ENCODE assay signal across 12 cellular contexts in genomic region chr19:3073159-3073563, GRCh38. TPM values are rescaled to one million over a fixed set of nuclear protein-coding genes. Genes with fewer than 3 reads are reported as not detected.
A peak's percentile ranks its signal among the peaks of the same experiment; 100 is the strongest.
DNase-seq lines count a peak whose midpoint lies in the region; ATAC-seq and TF ChIP-seq lines count a peak whose summit lies in the region.
"Had no signal": no experiment of that assay in that cellular context is flagged by ENCODE, and none has a peak within 500 bp of the region (broad histone marks: within the 10 kb centered on the region; RNA-seq: fewer than 3 reads in every experiment).

No MANE protein-coding gene starts in this region.

- H3K27ac Mint-ChIP-seq in activated naive CD4-positive, alpha-beta T cell treated with anti-CD3 and anti-CD28 coated beads, Interleukin-2, amount 50 U/mL, for 72 hours, result no peak overlapping the region
- H3K27ac Mint-ChIP-seq: activated CD4-positive, alpha-beta T cell treated with anti-CD3 and anti-CD28 coated beads, Interleukin-2, amount 10 ng/mL, durations not matched to agents 24 days and 14 days had no signal

- H3K27ac ChIP-seq in right atrium auricular region (no peak overlapping the region), upper lobe of left lung (peak overlapping the region in 1 of 4 donors; percentile 22)
- H3K27ac ChIP-seq: BLaER1 treated with 17β-estradiol and CSF1 and Interleukin-3, amounts not matched to agents 10 nM and 100 nM; KMS-11 had no signal

- TF ChIP-seq POLR2A in upper lobe of left lung (IDR thresholded peaks at IDR 0.05), result no peak

- H3K4me3 ChIP-seq in right atrium auricular region (no peak overlapping the region), upper lobe of left lung (no peak overlapping the region)
- H3K4me3 ChIP-seq: BLaER1 treated with 17β-estradiol and CSF1 and Interleukin-3, amounts not matched to agents 10 nM and 100 nM had no signal

- H3K27me3 ChIP-seq in right atrium auricular region, result no peaks in the 10 kb centered on the region
- no peaks in the 10 kb centered on the region for H3K27me3 ChIP-seq in upper lobe of left lung

- ATAC-seq in Right ventricle myocardium superior (ENCODE audit: poor library complexity), result peak; percentile 82
- peak; percentile 41 to 52 for ATAC-seq in upper lobe of left lung (ENCODE audit: low FRiP score in 2 of 2)
- ATAC-seq in GM19467 (IDR thresholded peaks at IDR 0.05; ENCODE audit: unreplicated experiment), result no peak
- no peak for ATAC-seq in activated naive CD4-positive, alpha-beta T cell treated with anti-CD3 and anti-CD28 coated beads, Interleukin-2, amount 50 U/mL, for 72 hours

- DNase-seq in Right ventricle myocardium superior (no peak), right atrium auricular region (ENCODE audit: low spot score) (no peak), NCI-H82 (lab: John Stamatoyannopoulos, UW) (peak; percentile 97), fibroblast of peridontal ligament (ENCODE audit: extremely low read depth) (peak; percentile 65), upper lobe of left lung (no peak), pons (ENCODE audit: low spot score) (no peak)
- DNase-seq in activated naive CD4-positive, alpha-beta T cell treated with anti-CD3 and anti-CD28 coated beads, Interleukin-2, amount 50 U/mL, for 72 hours (ENCODE audit: low spot score in 2 of 2), result no peak
- DNase-seq: activated CD4-positive, alpha-beta T cell treated with anti-CD3 and anti-CD28 coated beads, Interleukin-2, amount 10 ng/mL, durations not matched to agents 24 days and 14 days; occipital lobe had no signal

- WGBS in upper lobe of left lung, 2 donors, result 36 to 55% methylated on average over 3 of the region's 3 CpGs

- H3K4me1 ChIP-seq in right atrium auricular region, result peaks cover 0 to 8% of the 10 kb centered on the region in 2 donors
- peaks cover 4 to 11% (median 7%) of the 10 kb centered on the region in 4 donors for H3K4me1 ChIP-seq in upper lobe of left lung

- TF ChIP-seq CTCF in right atrium auricular region (IDR thresholded peaks at IDR 0.05) (no peak), upper lobe of left lung (IDR thresholded peaks at IDR 0.05) (no peak)

- H3K9me3 Mint-ChIP-seq in activated naive CD4-positive, alpha-beta T cell treated with anti-CD3 and anti-CD28 coated beads, Interleukin-2, amount 50 U/mL, for 72 hours, result no peaks in the 10 kb centered on the region
- H3K9me3 Mint-ChIP-seq: activated CD4-positive, alpha-beta T cell treated with anti-CD3 and anti-CD28 coated beads, Interleukin-2, amount 10 ng/mL, durations not matched to agents 24 days and 14 days had no signal

- no peaks in the 10 kb centered on the region for H3K36me3 ChIP-seq in right atrium auricular region
- H3K36me3 ChIP-seq in upper lobe of left lung, result no peaks in the 10 kb centered on the region
- H3K36me3 ChIP-seq: BLaER1 treated with 17β-estradiol and CSF1 and Interleukin-3, amounts not matched to agents 10 nM and 100 nM had no signal

- no peak for TF ChIP-seq EP300 in upper lobe of left lung (IDR thresholded peaks at IDR 0.05)

- intact Hi-C loops in Right ventricle myocardium superior (cut with DNase I), result loop anchor here (5.0 kb wide), 1 partner anchor 34 kb away; no protein-coding TSS in a partner anchor

- no peaks in the 10 kb centered on the region for H3K36me3 Mint-ChIP-seq in activated naive CD4-positive, alpha-beta T cell treated with anti-CD3 and anti-CD28 coated beads, Interleukin-2, amount 50 U/mL, for 72 hours

- H3K9me3 ChIP-seq in right atrium auricular region (no peaks in the 10 kb centered on the region), upper lobe of left lung (no peaks in the 10 kb centered on the region)
- H3K9me3 ChIP-seq: BLaER1 treated with 17β-estradiol and CSF1 and Interleukin-3, amounts not matched to agents 10 nM and 100 nM had no signal

RNA-seq across cellular contexts. Expression of gene TLE5, which starts 10.9 kb away (rescaled TPM):
- total RNA-seq in Right ventricle myocardium superior (760 TPM), right atrium auricular region (1,000 to 10,000 TPM in 1 of 2 donors, 100 to 1,000 TPM in 1; 869 to 1,050 TPM), upper lobe of left lung (100 to 1,000 TPM; 324 to 781 (median 471) TPM)
- total RNA-seq in activated naive CD4-positive, alpha-beta T cell treated with anti-CD3 and anti-CD28 coated beads, Interleukin-2, amount 50 U/mL, for 72 hours, result 100 to 1,000 TPM; 335 to 405 TPM

RNA-seq across cellular contexts. Expression of gene GNA11, which starts 21.0 kb away (rescaled TPM):
- total RNA-seq in Right ventricle myocardium superior, result 61.3 TPM
- total RNA-seq in right atrium auricular region, result 10 to 100 TPM; 58.4 to 77.9 TPM
- total RNA-seq in upper lobe of left lung, result 100 to 1,000 TPM in 1 of 6 donors, 10 to 100 TPM in 5; 60.0 to 103 (median 75.9) TPM
- total RNA-seq in activated naive CD4-positive, alpha-beta T cell treated with anti-CD3 and anti-CD28 coated beads, Interleukin-2, amount 50 U/mL, for 72 hours, result 10 to 100 TPM in 1 of 2 donors, 1 to 10 TPM in 1; 3.1 to 11.4 TPM

RNA-seq across cellular contexts. Expression of gene TLE2, which starts 44.1 kb away (rescaled TPM):
- total RNA-seq in Right ventricle myocardium superior (55.7 TPM), right atrium auricular region (100 to 1,000 TPM in 1 of 2 donors, 10 to 100 TPM in 1; 41.2 to 101 TPM), upper lobe of left lung (100 to 1,000 TPM in 1 of 6 donors, 10 to 100 TPM in 5; 35.0 to 115 (median 56.0) TPM)
- 1 to 10 TPM; 4.5 to 5.0 TPM for total RNA-seq in activated naive CD4-positive, alpha-beta T cell treated with anti-CD3 and anti-CD28 coated beads, Interleukin-2, amount 50 U/mL, for 72 hours

Comparison
In these comparisons a context has a peak if more than half of its experiments do, and no peak if none do; other contexts are left out.
1. ATAC-seq: peak in Right ventricle myocardium superior (single experiment) and upper lobe of left lung (2 of 2); none in GM19467 (single experiment) and activated naive CD4-positive, alpha-beta T cell treated with anti-CD3 and anti-CD28 coated beads, Interleukin-2, amount 50 U/mL, for 72 hours (0 of 2).
2. DNase-seq: peak in NCI-H82 (single experiment) and fibroblast of peridontal ligament (single experiment); none in Right ventricle myocardium superior (single experiment), right atrium auricular region (single experiment), upper lobe of left lung (0 of 2), pons (single experiment) and activated naive CD4-positive, alpha-beta T cell treated with anti-CD3 and anti-CD28 coated beads, Interleukin-2, amount 50 U/mL, for 72 hours (0 of 2).